12 cellular contexts compared by ENCODE assay signal in the genomic region with DNA sequence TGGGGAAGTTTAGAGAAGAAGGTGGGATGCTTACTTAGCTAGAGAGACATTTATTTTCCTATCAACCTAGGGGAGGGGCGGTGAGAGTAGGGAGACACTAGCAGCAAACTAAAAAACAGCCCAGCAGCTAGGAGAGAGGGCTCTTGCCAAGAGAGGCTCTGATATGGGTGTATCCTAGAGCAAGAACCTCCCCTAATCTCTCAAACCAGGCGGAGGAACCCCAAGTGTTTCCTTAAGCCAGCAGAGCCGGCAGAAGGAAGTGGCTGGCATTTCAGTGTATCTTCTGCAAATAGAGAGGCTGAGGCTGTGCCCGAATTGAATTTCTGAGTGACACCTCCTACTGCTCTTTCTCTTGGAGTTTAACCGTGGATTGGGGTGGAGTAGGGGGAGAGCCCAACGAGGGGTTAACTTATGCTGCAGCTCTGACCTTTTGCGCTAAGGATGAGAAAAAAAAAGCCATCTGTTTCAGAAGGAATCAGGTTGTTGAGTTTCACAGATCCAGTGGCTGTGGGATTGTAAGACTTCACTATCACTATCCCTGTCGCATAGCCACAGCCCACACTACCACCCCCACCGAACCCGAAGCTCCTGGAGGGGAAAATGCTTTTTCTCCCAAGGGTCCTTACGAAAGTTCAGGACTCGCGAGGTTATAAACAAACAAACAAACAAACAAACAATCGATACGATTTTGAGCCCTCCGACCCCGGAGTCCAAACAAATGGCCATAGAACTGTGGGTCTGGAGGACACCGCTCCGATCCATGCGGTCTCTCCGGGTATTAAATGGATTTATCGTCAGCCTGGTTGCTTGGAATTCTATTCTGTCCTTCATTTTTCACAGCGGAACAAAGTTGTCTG. TPM values are rescaled to one million over a fixed set of nuclear protein-coding genes. Genes with fewer than 3 reads are reported as not detected.
DNase-seq lines count a peak whose midpoint lies in the region; TF ChIP-seq lines count a peak whose summit lies in the region.
"Had no signal": no experiment of that assay in that cellular context is flagged by ENCODE, and none has a peak within 500 bp of the region (broad histone marks: within the 10 kb centered on the region; RNA-seq: fewer than 3 reads in every experiment).

No MANE protein-coding gene starts in this region.

- H3K4me3 Mint-ChIP-seq in IgD-negative memory B cell = peak overlapping the region in 3 of 4 donors; percentile 39 to 79 (median 67)
- peak overlapping the region; percentile 64 for H3K4me3 Mint-ChIP-seq in progenitor cell of endocrine pancreas (ENCODE audit: low read depth)

- H3K9me3 Mint-ChIP-seq in IgD-negative memory B cell = peaks cover 0 to 5% (median 3%) of the 10 kb centered on the region in 3 donors
- no peaks in the 10 kb centered on the region for H3K9me3 Mint-ChIP-seq in progenitor cell of endocrine pancreas (ENCODE audit: low read depth)

- H3K27ac Mint-ChIP-seq in IgD-negative memory B cell (no peak overlapping the region), progenitor cell of endocrine pancreas (no peak overlapping the region)

- H3K27me3 Mint-ChIP-seq in IgD-negative memory B cell (peaks cover 46% of the 10 kb centered on the region), progenitor cell of endocrine pancreas (peaks cover 60% of the 10 kb centered on the region)

- H3K36me3 Mint-ChIP-seq in IgD-negative memory B cell (no peaks in the 10 kb centered on the region), progenitor cell of endocrine pancreas (ENCODE audit: insufficient read depth) (no peaks in the 10 kb centered on the region)

- H3K4me1 Mint-ChIP-seq in IgD-negative memory B cell (peaks cover 5 to 23% (median 12%) of the 10 kb centered on the region in 3 donors), progenitor cell of endocrine pancreas (ENCODE audit: low read depth) (peaks cover 20% of the 10 kb centered on the region)

- TF ChIP-seq CTCF in progenitor cell of endocrine pancreas (IDR thresholded peaks at IDR 0.05; ENCODE audit: unreplicated experiment) = no peak

- peak; percentile 38 for DNase-seq in NCI-H2171 treated with DMSO at 0.1 percent for 48 hours (lab: John Stamatoyannopoulos, UW)
- no peak for DNase-seq in NCI-H2171 (lab: John Stamatoyannopoulos, UW)
- peak; percentile 44 for DNase-seq in ecto neural progenitor cell (ENCODE audit: low spot score)
- DNase-seq in progenitor cell of endocrine pancreas (ENCODE audit: low spot score, unreplicated experiment) = no peak
- no peak for DNase-seq in activated gamma-delta T cell treated with Interleukin-2 at 50 U/mL for 16 hours
- no peak for DNase-seq in NCI-H2081 treated with DMSO at 0.1 percent for 48 hours (lab: John Stamatoyannopoulos, UW)
- no peak for DNase-seq in NCI-H1048 (lab: John Stamatoyannopoulos, UW)
- DNase-seq: activated naive CD4-positive, alpha-beta T cell treated with anti-CD3 and anti-CD28 coated beads, Interleukin-2, amount 50 U/mL, for 16 hours; NCI-H1436 treated with DMSO at 0.1 percent for 48 hours; stimulated activated CD8-positive, alpha-beta memory T cell treated with anti-CD3 and anti-CD28 coated beads, Interleukin-4, amount 100 ng/mL, for 48 hours had no signal

RNA-seq across cellular contexts. Expression of a gene that starts 1.3 kb away (rescaled TPM):
- not detected for polyA plus RNA-seq in IgD-negative memory B cell
- 5.3 and 6.0 TPM in 2 replicates for total RNA-seq in progenitor cell of endocrine pancreas
- total RNA-seq: T-helper 2 cell treated with Interferon-gamma antibody and Interleukin-4, amounts not matched to agents 100 ng/mL and 5 ng/mL, for 36 hours had no signal

Comparison
In these comparisons a context has a peak if more than half of its experiments do, and no peak if none do; other contexts are left out.
1. DNase-seq: peak in NCI-H2171 treated with DMSO at 0.1 percent for 48 hours (single experiment) and ecto neural progenitor cell (single experiment); none in NCI-H2171 (single experiment), progenitor cell of endocrine pancreas (single experiment), activated gamma-delta T cell treated with Interleukin-2 at 50 U/mL for 16 hours (single experiment), NCI-H2081 treated with DMSO at 0.1 percent for 48 hours (single experiment) and NCI-H1048 (single experiment).